ENCODE assay signal across 22 cellular contexts in the genomic region with DNA sequence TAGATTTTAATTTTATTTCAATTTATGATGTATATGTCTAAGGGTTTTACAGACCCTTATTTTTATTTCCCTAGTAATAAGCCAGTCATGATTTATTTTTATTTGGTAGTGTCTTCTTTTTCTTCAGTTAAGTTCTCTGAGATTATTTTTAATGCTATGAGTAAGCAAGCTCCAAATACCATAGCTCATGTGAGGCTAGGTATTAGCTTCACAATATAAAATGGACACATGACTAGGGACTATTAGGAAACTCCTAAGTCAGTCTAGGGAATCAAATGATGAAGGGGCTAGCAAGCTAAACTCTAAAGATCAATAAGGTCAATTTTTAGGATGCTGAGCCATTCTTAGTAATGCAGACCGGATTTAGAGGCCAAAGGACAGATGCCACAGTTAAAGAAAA.
"Had no signal": no experiment of that assay in that cellular context is flagged by ENCODE, and none has a peak within 500 bp of the region (broad histone marks: within the 10 kb centered on the region; RNA-seq: fewer than 3 reads in every experiment).

No MANE protein-coding gene starts in this region.

- H3K4me1 Mint-ChIP-seq: activated naive CD8-positive, alpha-beta T cell treated with anti-CD3 and anti-CD28 coated beads for 36 hours; activated T-helper 17 cell treated with anti-CD3 and anti-CD28 coated beads, Interleukin-2, amount 50 U/mL, for 72 hours; endodermal cell; WTC11 had no signal

- H3K9me3 ChIP-seq: mucosa of descending colon, ovary, tibial artery had no signal

- H3K27ac Mint-ChIP-seq: activated CD8-positive, alpha-beta T cell treated with anti-CD3 and anti-CD28 coated beads for 36 hours; activated naive CD8-positive, alpha-beta T cell treated with anti-CD3 and anti-CD28 coated beads for 36 hours; activated T-helper 17 cell treated with anti-CD3 and anti-CD28 coated beads, Interleukin-2, amount 50 U/mL, for 72 hours; endodermal cell; naive thymus-derived CD8-positive, alpha-beta T cell; WTC11 had no signal

- FAIRE-seq: keratinocyte, TTC549 had no signal

- H3K27me3 Mint-ChIP-seq: activated CD8-positive, alpha-beta T cell treated with anti-CD3 and anti-CD28 coated beads for 36 hours; activated naive CD8-positive, alpha-beta T cell treated with anti-CD3 and anti-CD28 coated beads for 36 hours; activated T-helper 17 cell treated with anti-CD3 and anti-CD28 coated beads, Interleukin-2, amount 50 U/mL, for 72 hours; naive thymus-derived CD8-positive, alpha-beta T cell had no signal

- H3K27ac ChIP-seq: cardiac muscle cell, dorsolateral prefrontal cortex, ovary, tibial artery had no signal

- H3K36me3 ChIP-seq: ovary had no signal

- H3K9me3 Mint-ChIP-seq: activated CD8-positive, alpha-beta T cell treated with anti-CD3 and anti-CD28 coated beads for 36 hours; activated naive CD8-positive, alpha-beta T cell treated with anti-CD3 and anti-CD28 coated beads for 36 hours; activated T-helper 17 cell treated with anti-CD3 and anti-CD28 coated beads, Interleukin-2, amount 50 U/mL, for 72 hours; endodermal cell; naive thymus-derived CD8-positive, alpha-beta T cell; T-helper 2 cell treated with Interferon-gamma antibody and Interleukin-4, amounts not matched to agents 5 μg/mL and 100 μg/mL, for 36 hours; WTC11 had no signal

- H3K27me3 ChIP-seq: cardiac muscle cell, dorsolateral prefrontal cortex, ovary, tibial artery had no signal

- H3K4me3 ChIP-seq: cardiac muscle cell, dorsolateral prefrontal cortex, mucosa of descending colon, ovary, tibial artery had no signal

- DNase-seq: activated CD4-positive, alpha-beta T cell treated with anti-CD3 and anti-CD28 coated beads for 4 hours; activated CD8-positive, alpha-beta T cell treated with anti-CD3 and anti-CD28 coated beads for 36 hours; activated naive CD4-positive, alpha-beta T cell; activated naive CD8-positive, alpha-beta T cell treated with anti-CD3 and anti-CD28 coated beads for 36 hours; activated T-cell treated with anti-CD3 and anti-CD28 coated beads, Interleukin-2, amount 50 U/mL, for 1 hour; amygdala; dorsolateral prefrontal cortex; endodermal cell; hippocampal formation; mucosa of descending colon; naive thymus-derived CD8-positive, alpha-beta T cell; ovary; stimulated activated CD4-positive, alpha-beta T cell treated with anti-CD3 and anti-CD28 coated beads, Interleukin-2, amount 100 ng/mL, for 24 hours; stimulated activated naive CD4-positive, alpha-beta T cell treated with Interleukin-2 at 50 U/mL for 16 hours; substantia nigra; tibial artery had no signal

- ATAC-seq: activated CD8-positive, alpha-beta T cell treated with anti-CD3 and anti-CD28 coated beads for 36 hours; activated T-helper 17 cell treated with anti-CD3 and anti-CD28 coated beads, Interleukin-2, amount 50 U/mL, for 72 hours; mucosa of descending colon; naive thymus-derived CD8-positive, alpha-beta T cell; WTC11 had no signal

- H3K4me1 ChIP-seq: tibial artery had no signal

- H3K4me3 Mint-ChIP-seq: activated CD8-positive, alpha-beta T cell treated with anti-CD3 and anti-CD28 coated beads for 36 hours; activated naive CD8-positive, alpha-beta T cell treated with anti-CD3 and anti-CD28 coated beads for 36 hours; activated T-helper 17 cell treated with anti-CD3 and anti-CD28 coated beads, Interleukin-2, amount 50 U/mL, for 72 hours; endodermal cell; naive thymus-derived CD8-positive, alpha-beta T cell; T-helper 2 cell treated with Interferon-gamma antibody and Interleukin-4, amounts not matched to agents 5 μg/mL and 100 μg/mL, for 36 hours; WTC11 had no signal
